ENCODE assay signal across 14 cellular contexts in the genomic region with DNA sequence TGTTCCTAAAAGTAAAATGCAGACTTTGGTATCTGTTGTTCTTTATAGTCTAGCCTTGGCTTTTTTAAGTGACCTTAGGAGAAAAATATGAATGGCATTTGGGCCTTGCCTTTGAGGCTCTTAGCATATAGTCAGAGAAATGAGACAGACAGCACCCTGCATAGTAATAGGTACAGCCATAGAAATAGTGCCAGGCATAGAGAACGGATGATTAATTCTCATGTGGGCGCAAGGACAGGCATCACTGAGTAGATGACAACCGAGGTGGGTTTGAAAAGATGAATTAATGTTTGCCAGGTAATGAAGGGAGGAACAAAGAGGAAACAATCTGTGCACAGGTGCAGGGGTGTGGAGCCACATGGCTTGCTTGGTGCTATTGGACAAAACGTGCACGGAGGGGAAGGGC.
DNase-seq lines count a peak whose midpoint lies in the region; ATAC-seq and TF ChIP-seq lines count a peak whose summit lies in the region.
"Had no signal": no experiment of that assay in that cellular context is flagged by ENCODE, and none has a peak within 500 bp of the region (broad histone marks: within the 10 kb centered on the region; RNA-seq: fewer than 3 reads in every experiment).

No MANE protein-coding gene starts in this region.

- H3K79me2 ChIP-seq in smooth muscle cell (ENCODE audit: low read depth), result no peaks in the 10 kb centered on the region

- TF ChIP-seq CTCF in foreskin keratinocyte (conservative IDR thresholded peaks at IDR 0.05), result no peak
- no peak for TF ChIP-seq CTCF in smooth muscle cell (IDR thresholded peaks at IDR 0.05; ENCODE audit: borderline replicate concordance, insufficient read depth, poor library complexity, severe bottlenecking)

- intact Hi-C loops in cardiac septum (cut with DNase I), result no loop called here

- H3K9me3 ChIP-seq in adipocyte (ENCODE audit: control insufficient read depth, low read length) (no peaks in the 10 kb centered on the region), smooth muscle cell (replicated peaks; ENCODE audit: low read depth) (no peaks in the 10 kb centered on the region)
- H3K9me3 ChIP-seq: ascending aorta, pancreas, SJSA1, thyroid gland had no signal

- H3K4me1 ChIP-seq in adipocyte (ENCODE audit: control insufficient read depth, insufficient read depth, low read length) (peaks cover 5% of the 10 kb centered on the region), foreskin keratinocyte (no peaks in the 10 kb centered on the region), smooth muscle cell (ENCODE audit: low read depth) (no peaks in the 10 kb centered on the region)
- H3K4me1 ChIP-seq: ascending aorta, pancreas, thyroid gland had no signal

- H3K9me3 Mint-ChIP-seq in T-helper 1 cell treated with Interleukin-12 subunit alpha and Interleukin-12 subunit beta and Interleukin-4 antibody, amounts not matched to agents 30 μg/mL and 1 μg/mL, for 36 hours, result no peaks in the 10 kb centered on the region

- H3K36me3 Mint-ChIP-seq in T-helper 1 cell treated with Interleukin-12 subunit alpha and Interleukin-12 subunit beta and Interleukin-4 antibody, amounts not matched to agents 30 μg/mL and 1 μg/mL, for 36 hours (ENCODE audit: low read depth), result peaks cover 34% of the 10 kb centered on the region

- no peak overlapping the region for H3K9ac ChIP-seq in adipocyte (ENCODE audit: low read length)
- H3K9ac ChIP-seq in smooth muscle cell (ENCODE audit: low read depth), result peak overlapping the region; percentile 8

- H3K27ac Mint-ChIP-seq in T-helper 1 cell treated with Interleukin-12 subunit alpha and Interleukin-12 subunit beta and Interleukin-4 antibody, amounts not matched to agents 30 μg/mL and 1 μg/mL, for 36 hours, result peak overlapping the region; percentile 4

- H3K27me3 ChIP-seq in adipocyte (replicated peaks; ENCODE audit: control insufficient read depth, insufficient read depth, low read length), result no peaks in the 10 kb centered on the region
- no peaks in the 10 kb centered on the region for H3K27me3 ChIP-seq in foreskin keratinocyte
- no peaks in the 10 kb centered on the region for H3K27me3 ChIP-seq in smooth muscle cell (ENCODE audit: low read depth)
- H3K27me3 ChIP-seq: ascending aorta, pancreas, SJSA1, thyroid gland had no signal

- no peaks in the 10 kb centered on the region for H3F3A ChIP-seq in smooth muscle cell (ENCODE audit: low read depth)

- DNase-seq in T-helper 1 cell (no peak), adipocyte (ENCODE audit: low read depth) (peak; percentile 55), foreskin keratinocyte (peak; percentile 36 to 80), smooth muscle cell (lab: John Stamatoyannopoulos, UW; ENCODE audit: unreplicated experiment) (no peak), cardiac septum (ENCODE audit: low spot score) (no peak), iPS-NIHi7 (ENCODE audit: extremely low spot score) (no peak)
- DNase-seq: NCI-H2029 treated with DMSO at 0.1 percent for 48 hours, pancreas, thyroid gland had no signal

- no peaks in the 10 kb centered on the region for H3K27me3 Mint-ChIP-seq in T-helper 1 cell treated with Interleukin-12 subunit alpha and Interleukin-12 subunit beta and Interleukin-4 antibody, amounts not matched to agents 30 μg/mL and 1 μg/mL, for 36 hours (ENCODE audit: low read depth)

- peak overlapping the region; percentile 52 for H3K4me2 ChIP-seq in smooth muscle cell

- peaks cover 99% of the 10 kb centered on the region for H3K36me3 ChIP-seq in adipocyte (ENCODE audit: control insufficient read depth, insufficient read depth, low read length, severe bottlenecking)
- no peaks in the 10 kb centered on the region for H3K36me3 ChIP-seq in smooth muscle cell (ENCODE audit: low read depth)

- no peak overlapping the region for H3K27ac ChIP-seq in foreskin keratinocyte
- peak overlapping the region; percentile 70 for H3K27ac ChIP-seq in smooth muscle cell (ENCODE audit: low read depth)
- H3K27ac ChIP-seq: 22Rv1, ascending aorta, pancreas, SJSA1, thyroid gland had no signal

- H3K4me1 Mint-ChIP-seq in T-helper 1 cell treated with Interleukin-12 subunit alpha and Interleukin-12 subunit beta and Interleukin-4 antibody, amounts not matched to agents 30 μg/mL and 1 μg/mL, for 36 hours (ENCODE audit: low read depth), result no peaks in the 10 kb centered on the region

- no peak overlapping the region for H3K4me3 Mint-ChIP-seq in T-helper 1 cell treated with Interleukin-12 subunit alpha and Interleukin-12 subunit beta and Interleukin-4 antibody, amounts not matched to agents 30 μg/mL and 1 μg/mL, for 36 hours

- H3K4me3 ChIP-seq in adipocyte (ENCODE audit: low read length), result no peak overlapping the region
- H3K4me3 ChIP-seq in smooth muscle cell, result no peak overlapping the region
- H3K4me3 ChIP-seq: ascending aorta, pancreas, SJSA1, thyroid gland had no signal

- 76% methylated on average over 5 of the region's 5 CpGs for WGBS in smooth muscle cell (ENCODE audit: low lambda C conversion rate)

- ATAC-seq in foreskin keratinocyte (peak; percentile 42), HG03175 (IDR thresholded peaks at IDR 0.05; ENCODE audit: unreplicated experiment) (no peak)
- ATAC-seq: pancreas had no signal

- H2AFZ ChIP-seq in smooth muscle cell (ENCODE audit: low read depth), result no peak overlapping the region

- H4K20me1 ChIP-seq in smooth muscle cell (ENCODE audit: low read depth), result no peaks in the 10 kb centered on the region

Comparison
In these comparisons a context has a peak if more than half of its experiments do, and no peak if none do; other contexts are left out.
1. DNase-seq: peak in adipocyte (single experiment) and foreskin keratinocyte (2 of 2); none in T-helper 1 cell (0 of 5), smooth muscle cell (single experiment), cardiac septum (single experiment) and iPS-NIHi7 (single experiment).